In the genomic region with DNA sequence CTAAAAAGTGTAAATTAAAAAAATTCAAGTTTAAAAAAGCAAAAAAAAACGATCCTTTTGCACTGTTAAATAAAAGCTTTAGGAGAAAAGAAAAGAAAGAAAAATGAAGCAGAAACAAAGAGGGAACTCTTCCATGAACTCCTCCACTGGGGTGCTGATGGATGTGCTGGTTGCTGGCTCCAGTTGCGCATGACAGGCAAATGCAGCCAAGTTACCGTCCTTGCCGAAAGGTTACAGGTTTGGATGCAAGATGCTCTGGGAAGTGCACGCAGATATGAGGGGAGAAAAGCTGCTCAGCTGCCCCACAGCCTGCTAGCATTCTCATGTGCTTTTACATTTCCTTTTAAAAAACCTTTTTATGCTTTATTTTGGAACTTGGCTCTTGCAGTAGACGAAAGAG, we compare ENCODE assay signal across 17 cellular contexts.
"Had no signal": no experiment of that assay in that cellular context is flagged by ENCODE, and none has a peak within 500 bp of the region (broad histone marks: within the 10 kb centered on the region; RNA-seq: fewer than 3 reads in every experiment).

No MANE protein-coding gene starts in this region.

- H3K36me3 ChIP-seq: brain microvascular endothelial cell, right lobe of liver had no signal

- DNase-seq: activated B cell treated with CpG ODN at 0.5 μM for 24 hours; activated CD8-positive, alpha-beta memory T cell treated with anti-CD3 and anti-CD28 coated beads for 24 hours; activated gamma-delta T cell; brain microvascular endothelial cell; cerebellar nuclear complex; dermis blood vessel endothelial cell; erythroblast; hypothalamus; mucosa of descending colon; occipital lobe; right lobe of liver; SHP77 had no signal

- H3K4me3 ChIP-seq: mucosa of descending colon, right lobe of liver had no signal

- H3K9me3 Mint-ChIP-seq: activated B cell treated with CpG ODN at 0.5 μM for 24 hours; natural killer cell treated with Interleukin-12 subunit alpha and Interleukin-12 subunit beta and Interleukin-15 and Interleukin-18, amount 100 ng/mL, for 72 hours; stimulated activated memory B cell treated with anti-CD40 and anti-IgM and Interleukin-4, amounts not matched to agents 10 μg/mL and 1 μg/mL and 100 μg/mL, for 72 hours; T-helper 1 cell treated with Interleukin-12 subunit alpha and Interleukin-12 subunit beta and Interleukin-4 antibody, amounts not matched to agents 30 μg/mL and 1 μg/mL, for 36 hours; type B pancreatic cell had no signal

- H3K4me1 ChIP-seq: right lobe of liver had no signal

- H3K27me3 ChIP-seq: brain microvascular endothelial cell, right lobe of liver had no signal

- ATAC-seq: mucosa of descending colon; natural killer cell treated with Interleukin-12 subunit alpha and Interleukin-12 subunit beta and Interleukin-15 and Interleukin-18, amount 100 ng/mL, for 72 hours; right lobe of liver; stimulated activated memory B cell treated with anti-CD40 and anti-IgM and Interleukin-4, amounts not matched to agents 10 μg/mL and 1 μg/mL and 100 μg/mL, for 72 hours had no signal

- H3K27ac Mint-ChIP-seq: activated B cell treated with CpG ODN at 0.5 μM for 24 hours; progenitor cell of endocrine pancreas; stimulated activated memory B cell treated with anti-CD40 and anti-IgM and Interleukin-4, amounts not matched to agents 10 μg/mL and 1 μg/mL and 100 μg/mL, for 72 hours; type B pancreatic cell had no signal

- H3K4me3 Mint-ChIP-seq: activated B cell treated with CpG ODN at 0.5 μM for 24 hours; stimulated activated memory B cell treated with anti-CD40 and anti-IgM and Interleukin-4, amounts not matched to agents 10 μg/mL and 1 μg/mL and 100 μg/mL, for 72 hours; type B pancreatic cell had no signal

- H3K36me3 Mint-ChIP-seq: natural killer cell treated with Interleukin-12 subunit alpha and Interleukin-12 subunit beta and Interleukin-15 and Interleukin-18, amount 100 ng/mL, for 72 hours had no signal

- H3K4me1 Mint-ChIP-seq: activated B cell treated with CpG ODN at 0.5 μM for 24 hours had no signal

- H3K27me3 Mint-ChIP-seq: activated B cell treated with CpG ODN at 0.5 μM for 24 hours; natural killer cell treated with Interleukin-12 subunit alpha and Interleukin-12 subunit beta and Interleukin-15 and Interleukin-18, amount 100 ng/mL, for 72 hours; progenitor cell of endocrine pancreas; stimulated activated memory B cell treated with anti-CD40 and anti-IgM and Interleukin-4, amounts not matched to agents 10 μg/mL and 1 μg/mL and 100 μg/mL, for 72 hours; type B pancreatic cell had no signal

- H3K27ac ChIP-seq: brain microvascular endothelial cell, right lobe of liver had no signal

- H3K9me3 ChIP-seq: mucosa of descending colon, right lobe of liver had no signal
